ENCODE assay signal across 17 cellular contexts in genomic region chr4:69497886-69498395, GRCh38. TPM values are rescaled to one million over a fixed set of nuclear protein-coding genes. Genes with fewer than 3 reads are reported as not detected.
A peak's percentile ranks its signal among the peaks of the same experiment; 100 is the strongest.
DNase-seq lines count a peak whose midpoint lies in the region; FAIRE-seq and TF ChIP-seq lines count a peak whose summit lies in the region.
"Had no signal": no experiment of that assay in that cellular context is flagged by ENCODE, and none has a peak within 500 bp of the region (broad histone marks: within the 10 kb centered on the region; RNA-seq: fewer than 3 reads in every experiment).

No MANE protein-coding gene starts in this region.

- H3K23ac ChIP-seq in mesenchymal stem cell (ENCODE audit: low read length in 2 of 2): no peak overlapping the region

- H3K79me1 ChIP-seq in mesenchymal stem cell (replicated peaks; ENCODE audit: low read length, poor library complexity, severe bottlenecking): no peaks in the 10 kb centered on the region

- H2AFZ ChIP-seq in mesenchymal stem cell (ENCODE audit: low read depth, low read length): no peak overlapping the region

- no peaks in the 10 kb centered on the region for H3K36me3 ChIP-seq in mesenchymal stem cell (ENCODE audit: control insufficient read depth in 1 of 2, insufficient read depth in 2 of 2, low read depth in 1 of 2, low read length in 2 of 2)
- H3K36me3 ChIP-seq: HAP-1, MG63 had no signal

- no peak overlapping the region for H3K4ac ChIP-seq in mesenchymal stem cell (ENCODE audit: low read depth in 1 of 2, low read length in 2 of 2)

- H3K14ac ChIP-seq in mesenchymal stem cell (ENCODE audit: low read length in 2 of 2): no peak overlapping the region

- H3K4me1 ChIP-seq in mesenchymal stem cell (ENCODE audit: control insufficient read depth, insufficient read depth, low read depth, low read length): peaks cover 1% of the 10 kb centered on the region
- H3K4me1 ChIP-seq: A549, HAP-1 had no signal

- no peak overlapping the region for H2BK12ac ChIP-seq in mesenchymal stem cell (ENCODE audit: low read length in 2 of 2)

- H4K91ac ChIP-seq in mesenchymal stem cell (ENCODE audit: low read length): no peak overlapping the region

- WGBS in mesenchymal stem cell: no CpG with 5 or more reads among the region's 2 CpGs

- no peak for TF ChIP-seq POLR2A in GM12891 (IDR thresholded peaks at IDR 0.05; ENCODE audit: low read depth, low read length)

- no peak overlapping the region for H3K9ac ChIP-seq in mesenchymal stem cell (ENCODE audit: low read length)

- H3K27ac ChIP-seq in 22Rv1: peak overlapping the region; percentile 29
- peak overlapping the region; percentile 60 for H3K27ac ChIP-seq in mesenchymal stem cell (ENCODE audit: low read length, poor library complexity, severe bottlenecking)
- H3K27ac ChIP-seq: A549 had no signal

- TF ChIP-seq CTCF in 22Rv1 (IDR thresholded peaks at IDR 0.05) (no peak), astrocyte of the cerebellum (IDR thresholded peaks at IDR 0.05; ENCODE audit: low read depth, low read length, missing control alignments) (no peak)

- H3K9me3 ChIP-seq in mesenchymal stem cell (ENCODE audit: control insufficient read depth, low read length): no peaks in the 10 kb centered on the region
- H3K9me3 ChIP-seq: A549, HAP-1, MG63 had no signal

- H3K27me3 ChIP-seq in mesenchymal stem cell (ENCODE audit: control insufficient read depth in 1 of 2, insufficient read depth in 1 of 2, low read length in 2 of 2): no peaks in the 10 kb centered on the region
- H3K27me3 ChIP-seq: MG63 had no signal

- H2BK5ac ChIP-seq in mesenchymal stem cell (ENCODE audit: low read depth, low read length, poor library complexity, severe bottlenecking): no peak overlapping the region

- no peak overlapping the region for H2BK120ac ChIP-seq in mesenchymal stem cell (ENCODE audit: low read depth, low read length)

- no peak overlapping the region for H4K8ac ChIP-seq in mesenchymal stem cell (ENCODE audit: low read length)

- no peak overlapping the region for H2BK15ac ChIP-seq in mesenchymal stem cell (ENCODE audit: low read depth, poor library complexity, severe bottlenecking)

- no peak overlapping the region for H3K4me2 ChIP-seq in mesenchymal stem cell (ENCODE audit: low read length, poor library complexity, severe bottlenecking)
- H3K4me2 ChIP-seq: A549 had no signal

- no peak for FAIRE-seq in GM12891 (lab: Jason Lieb, UNC)
- FAIRE-seq: A549, HepG2 had no signal

- DNase-seq in H4 (ENCODE audit: low spot score) (peak; percentile 38), astrocyte of the cerebellum (ENCODE audit: low read depth) (peak; percentile 32), mesenchymal stem cell (peak; percentile 8), NCI-H2107 (lab: John Stamatoyannopoulos, UW) (no peak), amygdala (lab: John Stamatoyannopoulos, UW) (no peak), GM12891 (ENCODE audit: insufficient read length, low spot score) (no peak)
- no peak for DNase-seq in central memory CD4-positive, alpha-beta T cell
- DNase-seq: C1 segment of cervical spinal cord, KG1, MG63, NCI-H1092, NCI-H2227 treated with DMSO at 0.1 percent for 48 hours, NCI-H524 had no signal

- in situ Hi-C loops in astrocyte of the cerebellum (cut with HindIII; ENCODE audit: low sequenced_read_pairs): no loop called here

- H2AK5ac ChIP-seq in mesenchymal stem cell (ENCODE audit: low read length, severe bottlenecking): no peak overlapping the region

- H3K4me3 ChIP-seq in astrocyte of the cerebellum (ENCODE audit: low read depth, low read length) (no peak overlapping the region), mesenchymal stem cell (ENCODE audit: insufficient read depth in 1 of 2, low read depth in 1 of 2, low read length in 2 of 2) (no peak overlapping the region)
- H3K4me3 ChIP-seq: A549, HAP-1, MG63 had no signal

- no peak overlapping the region for H3K18ac ChIP-seq in mesenchymal stem cell (ENCODE audit: low read depth in 1 of 2, low read length in 2 of 2)

TF ChIP-seq in GM12891, 5 proteins besides CTCF, POLR2A, EP300 and RAD21:
- no peak for TF ChIP-seq POU2F2 (IDR thresholded peaks at IDR 0.05; ENCODE audit: low read depth, low read length)
- TF ChIP-seq TAF1 (IDR thresholded peaks at IDR 0.05; ENCODE audit: low read depth, low read length): no peak
- TF ChIP-seq POLR2AphosphoS5 (IDR thresholded peaks at IDR 0.05; ENCODE audit: low read depth, low read length): no peak
- no peak for TF ChIP-seq SPI1 (IDR thresholded peaks at IDR 0.05; ENCODE audit: low read depth, low read length)
- no peak for TF ChIP-seq PAX5 (IDR thresholded peaks at IDR 0.05; ENCODE audit: insufficient read depth, low read length, severe bottlenecking)

RNA-seq across cellular contexts. Expression of gene UGT2B4, which starts 2.2 kb away (rescaled TPM):
- total RNA-seq in H4 (2014; rRNA removed; shearing (Covaris generic)): 0.39 and 5.2 TPM in 2 replicates
- not detected for polyA plus RNA-seq in mesenchymal stem cell (2013, experiment 1 of 2)
- not detected for polyA plus RNA-seq in mesenchymal stem cell (2013, experiment 2 of 2)
- not detected for polyA plus RNA-seq in GM12891 (2012; ENCODE audit: low read depth, missing spikeins)

Comparison
In these comparisons a context has a peak if more than half of its experiments do, and no peak if none do; other contexts are left out.
1. DNase-seq: peak in H4 (single experiment), astrocyte of the cerebellum (single experiment) and mesenchymal stem cell (single experiment); none in central memory CD4-positive, alpha-beta T cell (single experiment), NCI-H2107 (single experiment), amygdala (0 of 56) and GM12891 (single experiment).